In the genomic region with DNA sequence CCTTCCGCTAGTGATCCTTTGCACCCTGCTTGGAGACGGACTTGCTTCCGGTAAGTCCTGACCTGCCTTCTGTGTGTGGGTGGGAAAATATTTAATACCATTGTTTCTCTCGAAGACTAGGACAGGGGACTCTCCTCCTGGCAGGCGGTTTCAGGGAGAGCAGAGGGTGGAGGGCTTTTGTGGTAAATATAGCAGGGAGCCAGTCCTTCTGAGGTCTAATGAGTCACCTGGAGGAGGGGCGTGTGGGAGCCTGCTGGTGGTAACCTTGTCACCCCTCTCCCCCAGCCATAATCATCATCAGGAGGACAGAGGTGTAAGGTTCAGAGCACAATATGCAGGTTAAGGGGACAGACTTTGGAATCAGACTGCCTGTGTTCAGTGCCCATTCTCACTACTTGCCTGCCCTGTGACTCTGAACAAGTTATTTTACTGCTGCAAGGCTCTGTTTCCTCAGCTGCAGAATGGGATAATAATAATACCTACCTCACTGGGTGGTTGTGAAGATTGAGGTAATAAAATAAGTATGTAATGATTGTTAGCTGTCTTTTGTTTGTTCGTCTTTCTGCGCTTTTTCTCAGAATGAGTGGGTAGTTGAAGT, we compare ENCODE assay signal across 1 cellular context.
A peak's percentile ranks its signal among the peaks of the same experiment; 100 is the strongest.
TF ChIP-seq lines count a peak whose summit lies in the region.

No MANE protein-coding gene starts in this region.

TF ChIP-seq in K562, 482 proteins besides CTCF, POLR2A, EP300 and RAD21 (continued from another document and continues in another):
- TF ChIP-seq, protein P1, sequence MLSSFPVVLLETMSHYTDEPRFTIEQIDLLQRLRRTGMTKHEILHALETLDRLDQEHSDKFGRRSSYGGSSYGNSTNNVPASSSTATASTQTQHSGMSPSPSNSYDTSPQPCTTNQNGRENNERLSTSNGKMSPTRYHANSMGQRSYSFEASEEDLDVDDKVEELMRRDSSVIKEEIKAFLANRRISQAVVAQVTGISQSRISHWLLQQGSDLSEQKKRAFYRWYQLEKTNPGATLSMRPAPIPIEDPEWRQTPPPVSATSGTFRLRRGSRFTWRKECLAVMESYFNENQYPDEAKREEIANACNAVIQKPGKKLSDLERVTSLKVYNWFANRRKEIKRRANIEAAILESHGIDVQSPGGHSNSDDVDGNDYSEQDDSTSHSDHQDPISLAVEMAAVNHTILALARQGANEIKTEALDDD (IDR thresholded peaks at IDR 0.05): peak; percentile 57; the same call in 1 of the 2 replicates
- TF ChIP-seq ZKSCAN1 (IDR thresholded peaks at IDR 0.05; ENCODE audit: low read depth, low read length): no peak
- no peak for TF ChIP-seq NRF1 (conservative IDR thresholded peaks at IDR 0.05 in 1 of 2, IDR thresholded peaks at IDR 0.05 in 1 of 2)
- TF ChIP-seq, protein P2, sequence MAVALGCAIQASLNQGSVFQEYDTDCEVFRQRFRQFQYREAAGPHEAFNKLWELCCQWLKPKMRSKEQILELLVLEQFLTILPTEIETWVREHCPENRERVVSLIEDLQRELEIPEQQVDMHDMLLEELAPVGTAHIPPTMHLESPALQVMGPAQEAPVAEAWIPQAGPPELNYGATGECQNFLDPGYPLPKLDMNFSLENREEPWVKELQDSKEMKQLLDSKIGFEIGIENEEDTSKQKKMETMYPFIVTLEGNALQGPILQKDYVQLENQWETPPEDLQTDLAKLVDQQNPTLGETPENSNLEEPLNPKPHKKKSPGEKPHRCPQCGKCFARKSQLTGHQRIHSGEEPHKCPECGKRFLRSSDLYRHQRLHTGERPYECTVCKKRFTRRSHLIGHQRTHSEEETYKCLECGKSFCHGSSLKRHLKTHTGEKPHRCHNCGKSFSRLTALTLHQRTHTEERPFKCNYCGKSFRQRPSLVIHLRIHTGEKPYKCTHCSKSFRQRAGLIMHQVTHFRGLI (CRISPR knock-in tag; IDR thresholded peaks at IDR 0.05): no peak
- TF ChIP-seq PURB (CRISPR knock-in tag; IDR thresholded peaks at IDR 0.05; ENCODE audit: low read depth): no peak
- TF ChIP-seq NCOR1 (IDR thresholded peaks at IDR 0.05): 0 out of 2 replicates have a peak, but pooled peaks have one; percentile 14
- TF ChIP-seq ARNT (IDR thresholded peaks at IDR 0.05): no peak
- no peak for TF ChIP-seq NR1H2 (CRISPR knock-in tag; IDR thresholded peaks at IDR 0.05)
- TF ChIP-seq, protein P3, sequence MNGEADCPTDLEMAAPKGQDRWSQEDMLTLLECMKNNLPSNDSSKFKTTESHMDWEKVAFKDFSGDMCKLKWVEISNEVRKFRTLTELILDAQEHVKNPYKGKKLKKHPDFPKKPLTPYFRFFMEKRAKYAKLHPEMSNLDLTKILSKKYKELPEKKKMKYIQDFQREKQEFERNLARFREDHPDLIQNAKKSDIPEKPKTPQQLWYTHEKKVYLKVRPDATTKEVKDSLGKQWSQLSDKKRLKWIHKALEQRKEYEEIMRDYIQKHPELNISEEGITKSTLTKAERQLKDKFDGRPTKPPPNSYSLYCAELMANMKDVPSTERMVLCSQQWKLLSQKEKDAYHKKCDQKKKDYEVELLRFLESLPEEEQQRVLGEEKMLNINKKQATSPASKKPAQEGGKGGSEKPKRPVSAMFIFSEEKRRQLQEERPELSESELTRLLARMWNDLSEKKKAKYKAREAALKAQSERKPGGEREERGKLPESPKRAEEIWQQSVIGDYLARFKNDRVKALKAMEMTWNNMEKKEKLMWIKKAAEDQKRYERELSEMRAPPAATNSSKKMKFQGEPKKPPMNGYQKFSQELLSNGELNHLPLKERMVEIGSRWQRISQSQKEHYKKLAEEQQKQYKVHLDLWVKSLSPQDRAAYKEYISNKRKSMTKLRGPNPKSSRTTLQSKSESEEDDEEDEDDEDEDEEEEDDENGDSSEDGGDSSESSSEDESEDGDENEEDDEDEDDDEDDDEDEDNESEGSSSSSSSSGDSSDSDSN (IDR thresholded peaks at IDR 0.05; ENCODE audit: borderline replicate concordance in 1 of 2, low read depth in 2 of 2, low read length in 2 of 2): no peak
- TF ChIP-seq, protein P4, sequence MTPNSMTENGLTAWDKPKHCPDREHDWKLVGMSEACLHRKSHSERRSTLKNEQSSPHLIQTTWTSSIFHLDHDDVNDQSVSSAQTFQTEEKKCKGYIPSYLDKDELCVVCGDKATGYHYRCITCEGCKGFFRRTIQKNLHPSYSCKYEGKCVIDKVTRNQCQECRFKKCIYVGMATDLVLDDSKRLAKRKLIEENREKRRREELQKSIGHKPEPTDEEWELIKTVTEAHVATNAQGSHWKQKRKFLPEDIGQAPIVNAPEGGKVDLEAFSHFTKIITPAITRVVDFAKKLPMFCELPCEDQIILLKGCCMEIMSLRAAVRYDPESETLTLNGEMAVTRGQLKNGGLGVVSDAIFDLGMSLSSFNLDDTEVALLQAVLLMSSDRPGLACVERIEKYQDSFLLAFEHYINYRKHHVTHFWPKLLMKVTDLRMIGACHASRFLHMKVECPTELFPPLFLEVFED (CRISPR knock-in tag; conservative IDR thresholded peaks at IDR 0.05): no peak
- no peak for TF ChIP-seq NBN (IDR thresholded peaks at IDR 0.05; ENCODE audit: low read depth)
- peak; percentile 72 for TF ChIP-seq FOSL1 (tag; conservative IDR thresholded peaks at IDR 0.05)
- no peak for TF ChIP-seq SREBF1 (IDR thresholded peaks at IDR 0.05; ENCODE audit: borderline replicate concordance, low read depth, low read length)
- no peak for TF ChIP-seq ZNF354B (CRISPR knock-in tag; IDR thresholded peaks at IDR 0.05)
- TF ChIP-seq ZNF316 (IDR thresholded peaks at IDR 0.05): no peak
- no peak for TF ChIP-seq ZNF384 (IDR thresholded peaks at IDR 0.05; ENCODE audit: low read depth, low read length)
- no peak for TF ChIP-seq CBX8 (IDR thresholded peaks at IDR 0.05; ENCODE audit: borderline replicate concordance, extremely low read depth, low read depth, low read length, poor library complexity, severe bottlenecking)
- TF ChIP-seq HOXB6 (CRISPR knock-in tag; IDR thresholded peaks at IDR 0.05; ENCODE audit: borderline replicate concordance): no peak
- TF ChIP-seq POLR3A (IDR thresholded peaks at IDR 0.05; ENCODE audit: borderline replicate concordance, extremely low read depth, insufficient read depth, insufficient read length): no peak
- TF ChIP-seq, protein P5, sequence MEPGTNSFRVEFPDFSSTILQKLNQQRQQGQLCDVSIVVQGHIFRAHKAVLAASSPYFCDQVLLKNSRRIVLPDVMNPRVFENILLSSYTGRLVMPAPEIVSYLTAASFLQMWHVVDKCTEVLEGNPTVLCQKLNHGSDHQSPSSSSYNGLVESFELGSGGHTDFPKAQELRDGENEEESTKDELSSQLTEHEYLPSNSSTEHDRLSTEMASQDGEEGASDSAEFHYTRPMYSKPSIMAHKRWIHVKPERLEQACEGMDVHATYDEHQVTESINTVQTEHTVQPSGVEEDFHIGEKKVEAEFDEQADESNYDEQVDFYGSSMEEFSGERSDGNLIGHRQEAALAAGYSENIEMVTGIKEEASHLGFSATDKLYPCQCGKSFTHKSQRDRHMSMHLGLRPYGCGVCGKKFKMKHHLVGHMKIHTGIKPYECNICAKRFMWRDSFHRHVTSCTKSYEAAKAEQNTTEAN (CRISPR knock-in tag; IDR thresholded peaks at IDR 0.05): no peak
- no peak for TF ChIP-seq SP1 (CRISPR knock-in tag; IDR thresholded peaks at IDR 0.05)
- TF ChIP-seq, protein P6, sequence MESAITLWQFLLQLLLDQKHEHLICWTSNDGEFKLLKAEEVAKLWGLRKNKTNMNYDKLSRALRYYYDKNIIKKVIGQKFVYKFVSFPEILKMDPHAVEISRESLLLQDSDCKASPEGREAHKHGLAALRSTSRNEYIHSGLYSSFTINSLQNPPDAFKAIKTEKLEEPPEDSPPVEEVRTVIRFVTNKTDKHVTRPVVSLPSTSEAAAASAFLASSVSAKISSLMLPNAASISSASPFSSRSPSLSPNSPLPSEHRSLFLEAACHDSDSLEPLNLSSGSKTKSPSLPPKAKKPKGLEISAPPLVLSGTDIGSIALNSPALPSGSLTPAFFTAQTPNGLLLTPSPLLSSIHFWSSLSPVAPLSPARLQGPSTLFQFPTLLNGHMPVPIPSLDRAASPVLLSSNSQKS (CRISPR knock-in tag; IDR thresholded peaks at IDR 0.05): no peak
- TF ChIP-seq ZEB2 (IDR thresholded peaks at IDR 0.05): peak; percentile 18; the same call in 1 of the 2 replicates
- TF ChIP-seq, protein P7, sequence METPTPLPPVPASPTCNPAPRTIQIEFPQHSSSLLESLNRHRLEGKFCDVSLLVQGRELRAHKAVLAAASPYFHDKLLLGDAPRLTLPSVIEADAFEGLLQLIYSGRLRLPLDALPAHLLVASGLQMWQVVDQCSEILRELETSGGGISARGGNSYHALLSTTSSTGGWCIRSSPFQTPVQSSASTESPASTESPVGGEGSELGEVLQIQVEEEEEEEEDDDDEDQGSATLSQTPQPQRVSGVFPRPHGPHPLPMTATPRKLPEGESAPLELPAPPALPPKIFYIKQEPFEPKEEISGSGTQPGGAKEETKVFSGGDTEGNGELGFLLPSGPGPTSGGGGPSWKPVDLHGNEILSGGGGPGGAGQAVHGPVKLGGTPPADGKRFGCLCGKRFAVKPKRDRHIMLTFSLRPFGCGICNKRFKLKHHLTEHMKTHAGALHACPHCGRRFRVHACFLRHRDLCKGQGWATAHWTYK (CRISPR knock-in tag; IDR thresholded peaks at IDR 0.05): no peak
- no peak for TF ChIP-seq WHSC1 (IDR thresholded peaks at IDR 0.05; ENCODE audit: low read length)
- TF ChIP-seq, protein P8, sequence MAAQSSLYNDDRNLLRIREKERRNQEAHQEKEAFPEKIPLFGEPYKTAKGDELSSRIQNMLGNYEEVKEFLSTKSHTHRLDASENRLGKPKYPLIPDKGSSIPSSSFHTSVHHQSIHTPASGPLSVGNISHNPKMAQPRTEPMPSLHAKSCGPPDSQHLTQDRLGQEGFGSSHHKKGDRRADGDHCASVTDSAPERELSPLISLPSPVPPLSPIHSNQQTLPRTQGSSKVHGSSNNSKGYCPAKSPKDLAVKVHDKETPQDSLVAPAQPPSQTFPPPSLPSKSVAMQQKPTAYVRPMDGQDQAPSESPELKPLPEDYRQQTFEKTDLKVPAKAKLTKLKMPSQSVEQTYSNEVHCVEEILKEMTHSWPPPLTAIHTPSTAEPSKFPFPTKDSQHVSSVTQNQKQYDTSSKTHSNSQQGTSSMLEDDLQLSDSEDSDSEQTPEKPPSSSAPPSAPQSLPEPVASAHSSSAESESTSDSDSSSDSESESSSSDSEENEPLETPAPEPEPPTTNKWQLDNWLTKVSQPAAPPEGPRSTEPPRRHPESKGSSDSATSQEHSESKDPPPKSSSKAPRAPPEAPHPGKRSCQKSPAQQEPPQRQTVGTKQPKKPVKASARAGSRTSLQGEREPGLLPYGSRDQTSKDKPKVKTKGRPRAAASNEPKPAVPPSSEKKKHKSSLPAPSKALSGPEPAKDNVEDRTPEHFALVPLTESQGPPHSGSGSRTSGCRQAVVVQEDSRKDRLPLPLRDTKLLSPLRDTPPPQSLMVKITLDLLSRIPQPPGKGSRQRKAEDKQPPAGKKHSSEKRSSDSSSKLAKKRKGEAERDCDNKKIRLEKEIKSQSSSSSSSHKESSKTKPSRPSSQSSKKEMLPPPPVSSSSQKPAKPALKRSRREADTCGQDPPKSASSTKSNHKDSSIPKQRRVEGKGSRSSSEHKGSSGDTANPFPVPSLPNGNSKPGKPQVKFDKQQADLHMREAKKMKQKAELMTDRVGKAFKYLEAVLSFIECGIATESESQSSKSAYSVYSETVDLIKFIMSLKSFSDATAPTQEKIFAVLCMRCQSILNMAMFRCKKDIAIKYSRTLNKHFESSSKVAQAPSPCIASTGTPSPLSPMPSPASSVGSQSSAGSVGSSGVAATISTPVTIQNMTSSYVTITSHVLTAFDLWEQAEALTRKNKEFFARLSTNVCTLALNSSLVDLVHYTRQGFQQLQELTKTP (IDR thresholded peaks at IDR 0.05; ENCODE audit: low read depth in 1 of 2, partially characterized antibody in 2 of 2): no peak
- no peak for TF ChIP-seq KLF16 (IDR thresholded peaks at IDR 0.05)
- TF ChIP-seq ETV6 (IDR thresholded peaks at IDR 0.05; ENCODE audit: borderline replicate concordance in 1 of 2, low read depth in 2 of 2, low read length in 1 of 2): no peak
- no peak for TF ChIP-seq ETV6 (CRISPR knock-in tag; IDR thresholded peaks at IDR 0.05; ENCODE audit: borderline replicate concordance)
- no peak for TF ChIP-seq HMG20A (CRISPR knock-in tag; conservative IDR thresholded peaks at IDR 0.05)
- TF ChIP-seq RUNX1 (IDR thresholded peaks at IDR 0.05; ENCODE audit: low read depth): no peak
- no peak for TF ChIP-seq HEY1 (CRISPR knock-in tag; IDR thresholded peaks at IDR 0.05; ENCODE audit: borderline replicate concordance)
- no peak for TF ChIP-seq MEF2D (tag; conservative IDR thresholded peaks at IDR 0.05; ENCODE audit: low read depth)
- TF ChIP-seq EGR1 (conservative IDR thresholded peaks at IDR 0.05): peak; percentile 52
- TF ChIP-seq, protein P9, sequence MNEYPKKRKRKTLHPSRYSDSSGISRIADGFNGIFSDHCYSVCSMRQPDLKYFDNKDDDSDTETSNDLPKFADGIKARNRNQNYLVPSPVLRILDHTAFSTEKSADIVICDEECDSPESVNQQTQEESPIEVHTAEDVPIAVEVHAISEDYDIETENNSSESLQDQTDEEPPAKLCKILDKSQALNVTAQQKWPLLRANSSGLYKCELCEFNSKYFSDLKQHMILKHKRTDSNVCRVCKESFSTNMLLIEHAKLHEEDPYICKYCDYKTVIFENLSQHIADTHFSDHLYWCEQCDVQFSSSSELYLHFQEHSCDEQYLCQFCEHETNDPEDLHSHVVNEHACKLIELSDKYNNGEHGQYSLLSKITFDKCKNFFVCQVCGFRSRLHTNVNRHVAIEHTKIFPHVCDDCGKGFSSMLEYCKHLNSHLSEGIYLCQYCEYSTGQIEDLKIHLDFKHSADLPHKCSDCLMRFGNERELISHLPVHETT (CRISPR knock-in tag; conservative IDR thresholded peaks at IDR 0.05 in 1 of 2, IDR thresholded peaks at IDR 0.05 in 1 of 2): no peak
- TF ChIP-seq ZNF23 (CRISPR knock-in tag; IDR thresholded peaks at IDR 0.05): no peak
- no peak for TF ChIP-seq PHTF2 (CRISPR knock-in tag; IDR thresholded peaks at IDR 0.05)
- TF ChIP-seq ZNF124 (CRISPR knock-in tag; IDR thresholded peaks at IDR 0.05): no peak
- TF ChIP-seq ZNF165 (CRISPR knock-in tag; IDR thresholded peaks at IDR 0.05; ENCODE audit: borderline replicate concordance): no peak
- TF ChIP-seq ZNF57 (CRISPR knock-in tag; IDR thresholded peaks at IDR 0.05): no peak
